17 cellular contexts compared by ENCODE assay signal in genomic region chr4:56323386-56323785, GRCh38.
"Had no signal": no experiment of that assay in that cellular context is flagged by ENCODE, and none has a peak within 500 bp of the region (broad histone marks: within the 10 kb centered on the region; RNA-seq: fewer than 3 reads in every experiment).

No MANE protein-coding gene starts in this region.

- H3K27ac ChIP-seq: ascending aorta, parathyroid adenoma, SK-N-MC, tibial artery had no signal

- H3K4me3 Mint-ChIP-seq: activated B cell treated with CpG ODN at 0.5 μM for 24 hours; activated CD8-positive, alpha-beta T cell treated with anti-CD3 and anti-CD28 coated beads for 36 hours; activated T-cell treated with anti-CD3 and anti-CD28 coated beads, Interleukin-2, amount 50 U/mL, for 4 hours had no signal

- H3K36me3 Mint-ChIP-seq: naive B cell had no signal

- H3K27me3 Mint-ChIP-seq: activated B cell treated with CpG ODN at 0.5 μM for 24 hours; activated CD8-positive, alpha-beta T cell treated with anti-CD3 and anti-CD28 coated beads for 36 hours; naive B cell had no signal

- H3K4me1 Mint-ChIP-seq: activated B cell treated with CpG ODN at 0.5 μM for 24 hours, naive B cell had no signal

- ATAC-seq: activated CD8-positive, alpha-beta T cell treated with anti-CD3 and anti-CD28 coated beads for 36 hours; activated T-cell treated with anti-CD3 and anti-CD28 coated beads, Interleukin-2, amount 50 U/mL, for 4 hours; left lobe of liver had no signal

- H3K9me3 Mint-ChIP-seq: activated B cell treated with CpG ODN at 0.5 μM for 24 hours; activated CD8-positive, alpha-beta T cell treated with anti-CD3 and anti-CD28 coated beads for 36 hours; activated T-cell treated with anti-CD3 and anti-CD28 coated beads, Interleukin-2, amount 50 U/mL, for 4 hours; naive B cell had no signal

- DNase-seq: activated B cell treated with CpG ODN at 0.5 μM for 24 hours; activated CD4-positive, alpha-beta T cell treated with anti-CD3 and anti-CD28 coated beads for 4 hours; activated CD8-positive, alpha-beta T cell treated with anti-CD3 and anti-CD28 coated beads for 36 hours; activated naive CD4-positive, alpha-beta T cell treated with anti-CD3 and anti-CD28 coated beads, Interleukin-2, amount 50 U/mL, for 16 hours; activated T-cell treated with anti-CD3 and anti-CD28 coated beads, Interleukin-2, amount 50 U/mL, for 4 hours; foreskin melanocyte; naive B cell; retina; stimulated activated CD4-positive, alpha-beta T cell treated with anti-CD3 and anti-CD28 coated beads, Interleukin-12 subunit alpha, Interleukin-12 subunit beta, amount 100 ng/mL, for 4 hours; stimulated activated CD4-positive, alpha-beta T cell treated with anti-CD3 and anti-CD28 coated beads, Interleukin-1b, Interleukin-23, amount 100 ng/mL, for 48 hours; stimulated activated CD8-positive, alpha-beta memory T cell treated with anti-CD3 and anti-CD28 coated beads, Interleukin-4, amount 100 ng/mL, for 48 hours; stimulated activated naive CD4-positive, alpha-beta T cell; tibial artery had no signal

- H3K27ac Mint-ChIP-seq: activated B cell treated with CpG ODN at 0.5 μM for 24 hours; activated CD8-positive, alpha-beta T cell treated with anti-CD3 and anti-CD28 coated beads for 36 hours; naive B cell had no signal
